In genomic region chr3:138818175-138818574, GRCh38 we compare ENCODE assay signal across 16 cellular contexts. TPM values are rescaled to one million over a fixed set of nuclear protein-coding genes. Genes with fewer than 3 reads are reported as not detected.
DNase-seq lines count a peak whose midpoint lies in the region; ATAC-seq, FAIRE-seq and TF ChIP-seq lines count a peak whose summit lies in the region.
"Had no signal": no experiment of that assay in that cellular context is flagged by ENCODE, and none has a peak within 500 bp of the region (broad histone marks: within the 10 kb centered on the region; RNA-seq: fewer than 3 reads in every experiment).

No MANE protein-coding gene starts in this region.

- H3K4me3 Mint-ChIP-seq in activated T-helper 17 cell treated with anti-CD3 and anti-CD28 coated beads, Interleukin-2, amount 50 U/mL, for 72 hours, result no peak overlapping the region
- H3K4me3 Mint-ChIP-seq: activated CD4-positive, alpha-beta T cell treated with anti-CD3 and anti-CD28 coated beads for 36 hours; neural progenitor cell had no signal

- ATAC-seq in activated naive CD4-positive, alpha-beta T cell treated with anti-CD3 and anti-CD28 coated beads, Interleukin-2, amount 50 U/mL, for 72 hours, result no peak
- ATAC-seq in activated T-helper 17 cell treated with anti-CD3 and anti-CD28 coated beads, Interleukin-2, amount 50 U/mL, for 72 hours (replicated peaks), result no peak
- ATAC-seq in HepG2 (peak; percentile 31; the same call in 2 of the 3 replicates), GM19463 (IDR thresholded peaks at IDR 0.05; ENCODE audit: unreplicated experiment) (no peak)
- ATAC-seq: activated CD4-positive, alpha-beta T cell treated with anti-CD3 and anti-CD28 coated beads for 36 hours had no signal

- peaks cover 0 to 5% of the 10 kb centered on the region in 2 experiments; a peak in 1 of 5 replicates for H3K36me3 ChIP-seq in HepG2 (replicated peaks in 1 of 2; ENCODE audit: control insufficient read depth in 1 of 2, insufficient read depth in 2 of 2, low read length in 2 of 2)
- no peaks in the 10 kb centered on the region for H3K36me3 ChIP-seq in thyroid gland
- H3K36me3 ChIP-seq: neural progenitor cell, vagina had no signal

- H3K4me2 ChIP-seq in HepG2 (ENCODE audit: low read depth, low read length), result peak overlapping the region; percentile 20; the same call in 1 of the 2 replicates
- H3K4me2 ChIP-seq: neural progenitor cell had no signal

- H3K27ac ChIP-seq in HepG2 (ENCODE audit: extremely low read length, insufficient read depth, low read length) (peak overlapping the region; percentile 44), thyroid gland (peak overlapping the region; percentile 11 to 58 (median 38))
- H3K27ac ChIP-seq: neural progenitor cell, vagina had no signal

- FAIRE-seq in HepG2 (lab: Jason Lieb, UNC), result peak; percentile 60

- peaks cover 17% of the 10 kb centered on the region for H3K4me1 Mint-ChIP-seq in activated T-helper 17 cell treated with anti-CD3 and anti-CD28 coated beads, Interleukin-2, amount 50 U/mL, for 72 hours
- H3K4me1 Mint-ChIP-seq: neural progenitor cell had no signal

- peaks cover 32% of the 10 kb centered on the region for H3K4me1 ChIP-seq in HepG2 (ENCODE audit: insufficient read depth, low read length)
- H3K4me1 ChIP-seq in thyroid gland, result peaks cover 9 to 18% of the 10 kb centered on the region in 2 donors

- in situ Hi-C loops in HepG2 (cut with HindIII; ENCODE audit: extremely low pct_ligation_motif_present, low pct_unique_long_range_greater_than_20kb), result no loop called here

- TF ChIP-seq CTCF in HepG2 (CRISPR knock-in tag; IDR thresholded peaks at IDR 0.05), result no peak
- TF ChIP-seq CTCF in thyroid gland (IDR thresholded peaks at IDR 0.05), result no peak

- no peaks in the 10 kb centered on the region for H3K27me3 Mint-ChIP-seq in activated T-helper 17 cell treated with anti-CD3 and anti-CD28 coated beads, Interleukin-2, amount 50 U/mL, for 72 hours
- H3K27me3 Mint-ChIP-seq: activated CD4-positive, alpha-beta T cell treated with anti-CD3 and anti-CD28 coated beads for 36 hours had no signal

- peaks cover 76% of the 10 kb centered on the region for H3K79me2 ChIP-seq in HepG2 (ENCODE audit: insufficient read depth, low read length)

- 100% methylated on average over 1 of the region's 1 CpG for WGBS in HepG2 (ENCODE audit: low lambda C conversion rate)
- 95 to 96% methylated on average over 1 of the region's 1 CpG for WGBS in thyroid gland, 2 donors

- no TSS peak for BruUV-seq in HepG2 (replicated peaks; lab: Mats Ljungman, UMichigan)

- peaks cover 9% of the 10 kb centered on the region; the same call in 1 of the 2 replicates for H4K20me1 ChIP-seq in HepG2 (ENCODE audit: insufficient read depth, low read length)

- POLR2A ChIA-PET in HepG2 (lab: Yijun Ruan, JAX), result interaction anchor here (0.5 to 1.5 kb wide), 4 partner anchors 17 to 97 kb away, joined by 3 to 4 read pairs (median 4); no protein-coding TSS in a partner anchor

- H2AFZ ChIP-seq in HepG2 (ENCODE audit: low read length), result no peak overlapping the region
- H2AFZ ChIP-seq: neural progenitor cell had no signal

- CTCF ChIA-PET in HepG2 (lab: Yijun Ruan, JAX; ENCODE audit: low intra/inter-chr PET ratio, low total read pairs), result no interaction called here

- no peaks in the 10 kb centered on the region for H3K36me3 Mint-ChIP-seq in activated naive CD4-positive, alpha-beta T cell treated with anti-CD3 and anti-CD28 coated beads, Interleukin-2, amount 50 U/mL, for 72 hours
- no peaks in the 10 kb centered on the region for H3K36me3 Mint-ChIP-seq in activated T-helper 17 cell treated with anti-CD3 and anti-CD28 coated beads, Interleukin-2, amount 50 U/mL, for 72 hours (ENCODE audit: low read depth)

- no peaks in the 10 kb centered on the region for H3K9me3 ChIP-seq in HepG2 (ENCODE audit: low read length)
- no peaks in the 10 kb centered on the region for H3K9me3 ChIP-seq in thyroid gland
- H3K9me3 ChIP-seq: vagina had no signal

- peak overlapping the region; percentile 2 to 24 for H3K27ac Mint-ChIP-seq in activated naive CD4-positive, alpha-beta T cell treated with anti-CD3 and anti-CD28 coated beads, Interleukin-2, amount 50 U/mL, for 72 hours
- H3K27ac Mint-ChIP-seq in activated T-helper 17 cell treated with anti-CD3 and anti-CD28 coated beads, Interleukin-2, amount 50 U/mL, for 72 hours, result peak overlapping the region; percentile 23
- H3K27ac Mint-ChIP-seq: activated CD4-positive, alpha-beta T cell treated with anti-CD3 and anti-CD28 coated beads for 36 hours; neural progenitor cell had no signal

- TF ChIP-seq EP300 in HepG2 (IDR thresholded peaks at IDR 0.05; ENCODE audit: low read depth in 2 of 2, low read length in 2 of 2), result no peak
- no peak for TF ChIP-seq EP300 in HepG2 (CRISPR knock-in tag; IDR thresholded peaks at IDR 0.05; ENCODE audit: borderline replicate concordance)

- no peaks in the 10 kb centered on the region for H3K9me3 Mint-ChIP-seq in activated naive CD4-positive, alpha-beta T cell treated with anti-CD3 and anti-CD28 coated beads, Interleukin-2, amount 50 U/mL, for 72 hours
- no peaks in the 10 kb centered on the region for H3K9me3 Mint-ChIP-seq in activated T-helper 17 cell treated with anti-CD3 and anti-CD28 coated beads, Interleukin-2, amount 50 U/mL, for 72 hours

- TF ChIP-seq POLR2A in HepG2 (IDR thresholded peaks at IDR 0.05; ENCODE audit: insufficient read depth in 1 of 2, low read depth in 2 of 2, low read length in 2 of 2) (no peak), thyroid gland (IDR thresholded peaks at IDR 0.05) (no peak)

- no peak overlapping the region for H3K4me3 ChIP-seq in HepG2 (replicated peaks in 1 of 3; ENCODE audit: insufficient read depth in 1 of 3, low read depth in 2 of 3, low read length in 3 of 3)
- H3K4me3 ChIP-seq in thyroid gland (replicated peaks in 1 of 3), result no peak overlapping the region
- H3K4me3 ChIP-seq: neural progenitor cell, vagina had no signal

- intact Hi-C loops in HepG2 (cut with micrococcal nuclease; ENCODE audit: unreplicated experiment), result no loop called here
- intact Hi-C loops in thyroid gland (cut with DNase I), result no loop called here

- H3K27me3 ChIP-seq in HepG2 (ENCODE audit: control insufficient read depth in 1 of 2, insufficient read depth in 2 of 2, low read length in 2 of 2) (no peaks in the 10 kb centered on the region; a peak in 1 of 5 replicates), thyroid gland (no peaks in the 10 kb centered on the region)
- H3K27me3 ChIP-seq: neural progenitor cell, vagina had no signal

- no peak for TF ChIP-seq RAD21 in HepG2 (CRISPR knock-in tag; IDR thresholded peaks at IDR 0.05)

- DNase-seq in activated naive CD4-positive, alpha-beta T cell treated with anti-CD3 and anti-CD28 coated beads, Interleukin-2, amount 50 U/mL, for 72 hours (ENCODE audit: low spot score in 2 of 2), result no peak
- DNase-seq in activated naive CD4-positive, alpha-beta T cell treated with Interleukin-2 at 50 U/mL for 16 hours, result no peak
- DNase-seq in HepG2 (ENCODE audit: low spot score) (peak; percentile 28), thyroid gland (no peak), NCI-H345 treated with DMSO at 0.1 percent for 48 hours (lab: John Stamatoyannopoulos, UW; ENCODE audit: unreplicated experiment) (no peak)
- no peak for DNase-seq in stimulated activated CD4-positive, alpha-beta T cell treated with anti-CD3 and anti-CD28 coated beads, Interleukin-15, amount 100 ng/mL, for 24 hours
- DNase-seq: activated CD4-positive, alpha-beta T cell treated with anti-CD3 and anti-CD28 coated beads for 36 hours; activated T-cell treated with anti-CD3 and anti-CD28 coated beads, Interleukin-2, amount 50 U/mL, for 48 hours; hypothalamus; NCI-H1417 treated with DMSO at 0.1 percent for 48 hours; NCI-H446; stimulated activated naive CD4-positive, alpha-beta T cell had no signal

- H3K9ac ChIP-seq in HepG2 (ENCODE audit: insufficient read depth, low read depth, low read length), result no peak overlapping the region
- H3K9ac ChIP-seq: neural progenitor cell had no signal

TF ChIP-seq in HepG2, 621 proteins besides CTCF, POLR2A, EP300 and RAD21 (continues in another document):
- no peak for TF ChIP-seq GTF3A (CRISPR knock-in tag; conservative IDR thresholded peaks at IDR 0.05)
- TF ChIP-seq HES4 (CRISPR knock-in tag; IDR thresholded peaks at IDR 0.05; ENCODE audit: borderline replicate concordance), result no peak
- TF ChIP-seq MTA1 (CRISPR knock-in tag; IDR thresholded peaks at IDR 0.05; ENCODE audit: borderline replicate concordance), result no peak
- TF ChIP-seq ERF (CRISPR knock-in tag; IDR thresholded peaks at IDR 0.05), result 0 out of 2 replicates have a peak, but pooled peaks have one; percentile 34
- no peak for TF ChIP-seq CHD2 (IDR thresholded peaks at IDR 0.05; ENCODE audit: low read depth, low read length)
- TF ChIP-seq LCORL (IDR thresholded peaks at IDR 0.05), result no peak
- TF ChIP-seq LCORL (CRISPR knock-in tag; IDR thresholded peaks at IDR 0.05), result no peak
- no peak for TF ChIP-seq ZNF143 (CRISPR knock-in tag; IDR thresholded peaks at IDR 0.05)

RNA-seq across cellular contexts. Expression of gene PIK3CB, which starts 16.6 kb away (rescaled TPM):
- total RNA-seq in activated naive CD4-positive, alpha-beta T cell treated with anti-CD3 and anti-CD28 coated beads, Interleukin-2, amount 50 U/mL, for 72 hours, result 10 to 100 TPM; 18.8 to 21.7 TPM
- 10 to 100 TPM; 17.2 to 20.3 TPM for total RNA-seq in activated T-helper 17 cell treated with anti-CD3 and anti-CD28 coated beads, Interleukin-2, amount 50 U/mL, for 72 hours
- total RNA-seq in HepG2 (2016; rRNA removed; fragmentation: Illumina TruSeq; extraction: Trizol), result 6.6 and 18.6 TPM in 2 replicates
- total RNA-seq in HepG2 (2016; cell fraction: cytosol; rRNA removed; fragmentation: Illumina TruSeq; extraction: Trizol; ENCODE audit: low read depth), result 6.5 and 9.2 TPM in 2 replicates
- total RNA-seq in HepG2 (2016; cell fraction: insoluble cytoplasmic fraction; rRNA removed; fragmentation: Illumina TruSeq; extraction: Trizol), result 6.4 and 18.1 TPM in 2 replicates
- 13.7 and 13.9 TPM in 2 replicates for total RNA-seq in HepG2 (2016; cell fraction: membrane; rRNA removed; fragmentation: Illumina TruSeq; extraction: Trizol)
- 12.3 and 14.6 TPM in 2 replicates for total RNA-seq in HepG2 (2016; cell fraction: nucleus; rRNA removed; fragmentation: Illumina TruSeq; extraction: Trizol)
- polyA plus RNA-seq in HepG2 (2011; rRNA removed), result 18.7 and 23.8 TPM in 2 replicates
- polyA plus RNA-seq in HepG2 (2011; cell fraction: cytosol; rRNA removed), result 10.9 and 18.4 TPM in 2 replicates
- 13.0 and 17.3 TPM in 2 replicates for polyA plus RNA-seq in HepG2 (2011; cell fraction: nucleus; rRNA removed)
- 47.5 and 53.4 TPM in 2 replicates for polyA plus RNA-seq in HepG2 (2012)
- 2.2 and 2.4 TPM in 2 replicates for polyA plus RNA-seq in HepG2 (2016; cell fraction: cytosol; fragmentation: Illumina TruSeq; extraction: Trizol; ENCODE audit: low read depth)
- 23.5 TPM in 2 replicates for polyA plus RNA-seq in HepG2 (2016; cell fraction: insoluble cytoplasmic fraction; fragmentation: Illumina TruSeq; extraction: Trizol; ENCODE audit: low read depth)
- 7.7 and 9.3 TPM in 2 replicates for polyA plus RNA-seq in HepG2 (2016; cell fraction: membrane; fragmentation: Illumina TruSeq; extraction: Trizol; ENCODE audit: low read depth)
- polyA plus RNA-seq in HepG2 (2016; cell fraction: nucleus; fragmentation: Illumina TruSeq; extraction: Trizol; ENCODE audit: insufficient read depth, low read depth), result 13.6 and 13.7 TPM in 2 replicates
- polyA minus RNA-seq in HepG2 (2011; rRNA and poly(A)+ RNA removed; ENCODE audit: low replicate concordance), result 9.4 and 18.8 TPM in 2 replicates
- 29.0 and 40.8 TPM in 2 replicates for polyA minus RNA-seq in HepG2 (2011; cell fraction: cytosol; rRNA and poly(A)+ RNA removed)
- polyA minus RNA-seq in HepG2 (2011; cell fraction: nucleus; rRNA and poly(A)+ RNA removed), result 74.0 and 78.9 TPM in 2 replicates
- 10 to 100 TPM; 60.2 to 90.0 (median 78.5) TPM for total RNA-seq in thyroid gland
